In genomic region chr12:131894313-131894860, GRCh38 we compare ENCODE assay signal across 8 cellular contexts. TPM values are rescaled to one million over a fixed set of nuclear protein-coding genes. Genes with fewer than 3 reads are reported as not detected.
DNase-seq lines count a peak whose midpoint lies in the region; ATAC-seq, FAIRE-seq and TF ChIP-seq lines count a peak whose summit lies in the region.

TSS of gene ULK1 (plus strand) at chr12:131894622. CDS start at chr12:131895002, 380 bp downstream.

- intact Hi-C loops in T-helper 2 cell treated with Interferon-gamma antibody and Interleukin-4, amounts not matched to agents 100 ng/mL and 5 ng/mL, for 36 hours (cut with micrococcal nuclease): loop anchor here (1.0 to 10.0 kb wide), 3 partner anchors 35 to 250 kb away; partner anchors contain the start of genes DDX51, EP400, NOC4L and PUS1
- intact Hi-C loops in right cardiac atrium (cut with DNase I) (loop anchor here in 1 of 4 donors (5.0 kb wide), 1 partner anchor 33 kb away; the partner anchor contains the start of gene PUS1), uterus (cut with DNase I; ENCODE audit: low total_unique reads) (loop anchor here (2.0 kb wide), 1 partner anchor 54 kb away; the partner anchor contains the start of gene EP400)

- peak; percentile 99 for DNase-seq in GM18507 (ENCODE audit: extremely low spot score, insufficient read length, low read depth)
- peak; percentile 70 for DNase-seq in NCI-H187 treated with DMSO at 0.1 percent for 48 hours (lab: John Stamatoyannopoulos, UW)
- peak; percentile 94 to 99 (median 98) for DNase-seq in right cardiac atrium
- peak; percentile 94 to 96 for DNase-seq in uterus

- no peak for TF ChIP-seq CTCF in uterus (IDR thresholded peaks at IDR 0.05)

- WGBS in right cardiac atrium: under 1% methylated on average over 64 of the region's 64 CpGs

- peaks cover under 1% of the 10 kb centered on the region for H3K36me3 ChIP-seq in rectal smooth muscle tissue (ENCODE audit: control insufficient read depth, insufficient read depth, low read length)
- no peaks in the 10 kb centered on the region for H3K36me3 ChIP-seq in uterus

- H3K9me3 ChIP-seq in right cardiac atrium (ENCODE audit: control insufficient read depth, low read length): no peaks in the 10 kb centered on the region
- no peaks in the 10 kb centered on the region for H3K9me3 ChIP-seq in uterus

- peak; percentile 5 for FAIRE-seq in GM18507 (lab: Jason Lieb, UNC)

- no peaks in the 10 kb centered on the region for H3K27me3 ChIP-seq in right cardiac atrium (ENCODE audit: control insufficient read depth, insufficient read depth)
- H3K27me3 ChIP-seq in rectal smooth muscle tissue (ENCODE audit: control insufficient read depth, insufficient read depth, low read length): no peaks in the 10 kb centered on the region
- no peaks in the 10 kb centered on the region for H3K27me3 ChIP-seq in uterus

- ATAC-seq in HG02970 (IDR thresholded peaks at IDR 0.05; ENCODE audit: low FRiP score, unreplicated experiment) (peak; percentile 77), right cardiac atrium (peak; percentile 83 to 85)

- peak within 1 kb of the TSS; percentile 95 for H3K27ac ChIP-seq in angular gyrus (ENCODE audit: low read depth, low read length)
- peak within 1 kb of the TSS; percentile 95 for H3K27ac ChIP-seq in right cardiac atrium (ENCODE audit: low read length)
- peak within 1 kb of the TSS; percentile 100 for H3K27ac ChIP-seq in rectal smooth muscle tissue (ENCODE audit: low read depth, low read length)
- H3K27ac ChIP-seq in uterus: peak within 1 kb of the TSS; percentile 96 to 97

- H3K4me1 ChIP-seq in right cardiac atrium (ENCODE audit: control insufficient read depth, insufficient read depth, low read length) (peaks cover 3% of the 10 kb centered on the region), rectal smooth muscle tissue (ENCODE audit: control insufficient read depth, insufficient read depth, low read length) (peaks cover 9% of the 10 kb centered on the region), uterus (peaks cover 0 to 7% of the 10 kb centered on the region in 2 donors)

- peak within 1 kb of the TSS; percentile 90 for H3K9ac ChIP-seq in rectal smooth muscle tissue (ENCODE audit: low read length)

- TF ChIP-seq POLR2A in uterus (IDR thresholded peaks at IDR 0.05): peak; percentile 95 to 96

- H3K4me3 ChIP-seq in right cardiac atrium (ENCODE audit: low read length): peak within 1 kb of the TSS; percentile 99
- peak within 1 kb of the TSS; percentile 86 for H3K4me3 ChIP-seq in rectal smooth muscle tissue (ENCODE audit: low read length)
- peak within 1 kb of the TSS; percentile 60 to 86 for H3K4me3 ChIP-seq in uterus

RNA-seq across cellular contexts. Expression of gene ULK1, which starts in this region (rescaled TPM):
- 21.3 and 24.1 TPM in 2 replicates for total RNA-seq in T-helper 2 cell treated with Interferon-gamma antibody and Interleukin-4, amounts not matched to agents 100 ng/mL and 5 ng/mL, for 36 hours
- 10 to 100 TPM; 33.4 to 51.3 (median 48.0) TPM for total RNA-seq in right cardiac atrium
- polyA plus RNA-seq in right cardiac atrium: 29.4 TPM
- 100 to 1,000 TPM in 1 of 4 donors, 10 to 100 TPM in 3; 11.8 to 135 (median 38.8) TPM for total RNA-seq in uterus

Comparison
In these comparisons a context has a peak if more than half of its experiments do, and no peak if none do; other contexts are left out.
1. Peak in every context shown above with its lines: DNase-seq, ATAC-seq, H3K4me3 ChIP-seq and H3K27ac ChIP-seq.